12 cellular contexts compared by ENCODE assay signal in genomic region chr14:75879031-75879430, GRCh38.
A peak's percentile ranks its signal among the peaks of the same experiment; 100 is the strongest.
DNase-seq lines count a peak whose midpoint lies in the region; ATAC-seq and TF ChIP-seq lines count a peak whose summit lies in the region.
"Had no signal": no experiment of that assay in that cellular context is flagged by ENCODE, and none has a peak within 500 bp of the region (broad histone marks: within the 10 kb centered on the region; RNA-seq: fewer than 3 reads in every experiment).

No MANE protein-coding gene starts in this region.

- no peak for ATAC-seq in HG03280 (IDR thresholded peaks at IDR 0.05; ENCODE audit: unreplicated experiment)

- H3K27me3 ChIP-seq in left ventricle myocardium inferior (ENCODE audit: low read depth) = no peaks in the 10 kb centered on the region
- no peaks in the 10 kb centered on the region for H3K27me3 ChIP-seq in MG63
- H3K27me3 ChIP-seq: stomach had no signal

- peaks cover 10% of the 10 kb centered on the region for H3K36me3 ChIP-seq in left ventricle myocardium inferior
- no peaks in the 10 kb centered on the region for H3K36me3 ChIP-seq in MG63

- DNase-seq in AG09309 (ENCODE audit: low read depth) (peak; percentile 68), HCEC 1CT (peak; percentile 97), amniotic epithelial cell (ENCODE audit: low read depth) (peak; percentile 92), glomerular endothelial cell (ENCODE audit: extremely low read depth, low read depth, low spot score) (peak; percentile 90), left ventricle myocardium inferior (no peak), ecto neural progenitor cell (ENCODE audit: low spot score) (no peak), MG63 (no peak)
- DNase-seq: activated naive CD4-positive, alpha-beta T cell treated with Interleukin-2 at 50 U/mL for 16 hours; NCI-H1930; stomach had no signal

- no peak for TF ChIP-seq CTCF in AG09309 (IDR thresholded peaks at IDR 0.05; ENCODE audit: control insufficient read depth, insufficient read depth, low read depth, low read length, missing control alignments)
- TF ChIP-seq CTCF in left ventricle myocardium inferior (IDR thresholded peaks at IDR 0.05; ENCODE audit: borderline replicate concordance) = no peak

- H3K9me3 ChIP-seq in left ventricle myocardium inferior (replicated peaks) = no peaks in the 10 kb centered on the region
- H3K9me3 ChIP-seq in MG63 = no peaks in the 10 kb centered on the region
- H3K9me3 ChIP-seq: stomach had no signal

- intact Hi-C loops in left ventricle myocardium inferior (cut with micrococcal nuclease) = no loop called here

- no peak overlapping the region for H3K27ac ChIP-seq in left ventricle myocardium inferior (replicated peaks)
- H3K27ac ChIP-seq: stomach, VCaP had no signal

- H3K4me3 ChIP-seq in AG09309 (ENCODE audit: control insufficient read depth, low read depth, low read length) = no peak overlapping the region
- no peak overlapping the region for H3K4me3 ChIP-seq in left ventricle myocardium inferior
- no peak overlapping the region for H3K4me3 ChIP-seq in MG63
- H3K4me3 ChIP-seq: stomach had no signal

- H3K4me1 ChIP-seq in left ventricle myocardium inferior = peaks cover 21% of the 10 kb centered on the region

Comparison
In these comparisons a context has a peak if more than half of its experiments do, and no peak if none do; other contexts are left out.
1. DNase-seq: peak in AG09309 (single experiment), HCEC 1CT (single experiment), amniotic epithelial cell (single experiment) and glomerular endothelial cell (single experiment); none in left ventricle myocardium inferior (single experiment), ecto neural progenitor cell (single experiment) and MG63 (single experiment).